Comparison of ENCODE assay signal across 14 cellular contexts in genomic region chr2:224934542-224935188, GRCh38.
DNase-seq lines count a peak whose midpoint lies in the region; ATAC-seq and TF ChIP-seq lines count a peak whose summit lies in the region.
"Had no signal": no experiment of that assay in that cellular context is flagged by ENCODE, and none has a peak within 500 bp of the region (broad histone marks: within the 10 kb centered on the region; RNA-seq: fewer than 3 reads in every experiment).

No MANE protein-coding gene starts in this region.

- no peaks in the 10 kb centered on the region for H3K27me3 ChIP-seq in lower lobe of right lung (ENCODE audit: low read depth)
- H3K27me3 ChIP-seq: Peyer's patch had no signal

- no peaks in the 10 kb centered on the region for H3K36me3 ChIP-seq in lower lobe of right lung
- H3K36me3 ChIP-seq: Peyer's patch had no signal

- POLR2A ChIA-PET in activated B cell treated with CpG ODN at 0.5 μM for 24 hours (lab: Charles Lee): interaction anchor here (0.6 kb wide), 1 partner anchor 47 kb away, joined by 3 read pairs; no protein-coding TSS in a partner anchor

- H3K27ac ChIP-seq in lower lobe of right lung: no peak overlapping the region

- H3K9me3 ChIP-seq in lower lobe of right lung: no peaks in the 10 kb centered on the region
- H3K9me3 ChIP-seq: Peyer's patch had no signal

- H3K4me3 Mint-ChIP-seq in activated naive CD4-positive, alpha-beta T cell treated with anti-CD3 and anti-CD28 coated beads, Interleukin-2, amount 10 ng/mL, durations not matched to agents 7 days and 5 days: no peak overlapping the region
- no peak overlapping the region for H3K4me3 Mint-ChIP-seq in activated B cell treated with CpG ODN at 0.5 μM for 24 hours
- H3K4me3 Mint-ChIP-seq in stimulated activated naive CD8-positive, alpha-beta T cell treated with anti-CD3 and anti-CD28 coated beads, Interleukin-15, amount 100 ng/mL, for 72 hours: peak overlapping the region; percentile 22 to 62
- H3K4me3 Mint-ChIP-seq: neural crest cell had no signal

- intact Hi-C loops in activated B cell treated with CpG ODN at 0.5 μM for 24 hours (cut with micrococcal nuclease): no loop called here
- intact Hi-C loops in lower lobe of right lung (cut with DNase I): no loop called here

- H3K27me3 Mint-ChIP-seq in activated naive CD4-positive, alpha-beta T cell treated with anti-CD3 and anti-CD28 coated beads, Interleukin-2, amount 10 ng/mL, durations not matched to agents 7 days and 5 days: no peaks in the 10 kb centered on the region
- H3K27me3 Mint-ChIP-seq in activated B cell treated with CpG ODN at 0.5 μM for 24 hours: no peaks in the 10 kb centered on the region
- no peaks in the 10 kb centered on the region for H3K27me3 Mint-ChIP-seq in stimulated activated naive CD8-positive, alpha-beta T cell treated with anti-CD3 and anti-CD28 coated beads, Interleukin-15, amount 100 ng/mL, for 72 hours
- H3K27me3 Mint-ChIP-seq: effector memory CD8-positive, alpha-beta T cell; IgD-negative memory B cell had no signal

- peaks cover 47% of the 10 kb centered on the region for H3K4me1 ChIP-seq in lower lobe of right lung

- ATAC-seq in activated B cell treated with CpG ODN at 0.5 μM for 24 hours (ENCODE audit: low read depth): no peak
- no peak for ATAC-seq in stimulated activated naive CD8-positive, alpha-beta T cell treated with anti-CD3 and anti-CD28 coated beads, Interleukin-15, amount 100 ng/mL, for 72 hours
- ATAC-seq in lower lobe of right lung: no peak
- ATAC-seq: effector memory CD8-positive, alpha-beta T cell had no signal

- no peak overlapping the region for H3K4me3 ChIP-seq in lower lobe of right lung
- H3K4me3 ChIP-seq: Peyer's patch had no signal

- no peaks in the 10 kb centered on the region for H3K9me3 Mint-ChIP-seq in activated naive CD4-positive, alpha-beta T cell treated with anti-CD3 and anti-CD28 coated beads, Interleukin-2, amount 10 ng/mL, durations not matched to agents 7 days and 5 days
- no peaks in the 10 kb centered on the region for H3K9me3 Mint-ChIP-seq in activated B cell treated with CpG ODN at 0.5 μM for 24 hours
- H3K9me3 Mint-ChIP-seq in stimulated activated naive CD8-positive, alpha-beta T cell treated with anti-CD3 and anti-CD28 coated beads, Interleukin-15, amount 100 ng/mL, for 72 hours: no peaks in the 10 kb centered on the region
- H3K9me3 Mint-ChIP-seq: effector memory CD8-positive, alpha-beta T cell; IgD-negative memory B cell; neural crest cell had no signal

- TF ChIP-seq CTCF in activated B cell treated with CpG ODN at 0.5 μM for 24 hours (IDR thresholded peaks at IDR 0.05) (no peak), lower lobe of right lung (IDR thresholded peaks at IDR 0.05) (no peak)

- CTCF ChIA-PET in activated naive CD4-positive, alpha-beta T cell treated with anti-CD3 and anti-CD28 coated beads, Interleukin-2, amount 10 ng/mL, durations not matched to agents 7 days and 5 days (lab: Charles Lee): interaction anchor here (0.9 kb wide), 1 partner anchor 68 kb away, joined by 3 read pairs; no protein-coding TSS in a partner anchor
- CTCF ChIA-PET in activated B cell treated with CpG ODN at 0.5 μM for 24 hours (lab: Charles Lee): interaction anchor here (11.3 kb wide), 1 partner anchor 67 kb away, joined by 77 read pairs; no protein-coding TSS in a partner anchor

- H3K4me1 Mint-ChIP-seq in activated naive CD4-positive, alpha-beta T cell treated with anti-CD3 and anti-CD28 coated beads, Interleukin-2, amount 10 ng/mL, durations not matched to agents 7 days and 5 days: peaks cover 95% of the 10 kb centered on the region
- H3K4me1 Mint-ChIP-seq in activated B cell treated with CpG ODN at 0.5 μM for 24 hours: peaks cover 86% of the 10 kb centered on the region
- H3K4me1 Mint-ChIP-seq in stimulated activated naive CD8-positive, alpha-beta T cell treated with anti-CD3 and anti-CD28 coated beads, Interleukin-15, amount 100 ng/mL, for 72 hours: peaks cover 96% of the 10 kb centered on the region

- H3K27ac Mint-ChIP-seq in activated naive CD4-positive, alpha-beta T cell treated with anti-CD3 and anti-CD28 coated beads, Interleukin-2, amount 10 ng/mL, durations not matched to agents 7 days and 5 days: peak overlapping the region; percentile 81
- H3K27ac Mint-ChIP-seq in activated B cell treated with CpG ODN at 0.5 μM for 24 hours: peak overlapping the region; percentile 62
- H3K27ac Mint-ChIP-seq in stimulated activated naive CD8-positive, alpha-beta T cell treated with anti-CD3 and anti-CD28 coated beads, Interleukin-15, amount 100 ng/mL, for 72 hours: peak overlapping the region; percentile 74 to 78

- H3K36me3 Mint-ChIP-seq in activated naive CD4-positive, alpha-beta T cell treated with anti-CD3 and anti-CD28 coated beads, Interleukin-2, amount 10 ng/mL, durations not matched to agents 7 days and 5 days: peaks cover 67% of the 10 kb centered on the region
- H3K36me3 Mint-ChIP-seq in activated B cell treated with CpG ODN at 0.5 μM for 24 hours (ENCODE audit: low read depth): peaks cover 29% of the 10 kb centered on the region

- no peak for DNase-seq in activated naive CD4-positive, alpha-beta T cell treated with anti-CD3 and anti-CD28 coated beads, Interleukin-2, amount 10 ng/mL, durations not matched to agents 7 days and 5 days
- no peak for DNase-seq in activated naive CD4-positive, alpha-beta T cell (lab: John Stamatoyannopoulos, UW)
- DNase-seq in activated B cell treated with CpG ODN at 0.5 μM for 24 hours: no peak
- DNase-seq in fibroblast of peridontal ligament (ENCODE audit: extremely low read depth): peak; percentile 72
- no peak for DNase-seq in stimulated activated naive CD8-positive, alpha-beta T cell treated with anti-CD3 and anti-CD28 coated beads, Interleukin-15, amount 100 ng/mL, for 72 hours
- DNase-seq in lower lobe of right lung: no peak
- no peak for DNase-seq in glomerular visceral epithelial cell (ENCODE audit: extremely low spot score)
- no peak for DNase-seq in NCI-H146 treated with DMSO at 0.1 percent for 48 hours (lab: John Stamatoyannopoulos, UW; ENCODE audit: unreplicated experiment)
- DNase-seq: activated gamma-delta T cell treated with Interleukin-2 at 50 U/mL for 16 hours; effector memory CD8-positive, alpha-beta T cell; Peyer's patch; stimulated activated naive CD4-positive, alpha-beta T cell had no signal

Comparison
In these comparisons a context has a peak if more than half of its experiments do, and no peak if none do; other contexts are left out.
1. H3K4me3 Mint-ChIP-seq: peak in stimulated activated naive CD8-positive, alpha-beta T cell treated with anti-CD3 and anti-CD28 coated beads, Interleukin-15, amount 100 ng/mL, for 72 hours (2 of 2); none in activated naive CD4-positive, alpha-beta T cell treated with anti-CD3 and anti-CD28 coated beads, Interleukin-2, amount 10 ng/mL, durations not matched to agents 7 days and 5 days (single experiment) and activated B cell treated with CpG ODN at 0.5 μM for 24 hours (single experiment).
2. Peak in every context shown above with its lines, with median percentiles within 50 percentile points of each other: H3K27ac Mint-ChIP-seq.